Comparison of ENCODE assay signal across 1 cellular context in the genomic region with DNA sequence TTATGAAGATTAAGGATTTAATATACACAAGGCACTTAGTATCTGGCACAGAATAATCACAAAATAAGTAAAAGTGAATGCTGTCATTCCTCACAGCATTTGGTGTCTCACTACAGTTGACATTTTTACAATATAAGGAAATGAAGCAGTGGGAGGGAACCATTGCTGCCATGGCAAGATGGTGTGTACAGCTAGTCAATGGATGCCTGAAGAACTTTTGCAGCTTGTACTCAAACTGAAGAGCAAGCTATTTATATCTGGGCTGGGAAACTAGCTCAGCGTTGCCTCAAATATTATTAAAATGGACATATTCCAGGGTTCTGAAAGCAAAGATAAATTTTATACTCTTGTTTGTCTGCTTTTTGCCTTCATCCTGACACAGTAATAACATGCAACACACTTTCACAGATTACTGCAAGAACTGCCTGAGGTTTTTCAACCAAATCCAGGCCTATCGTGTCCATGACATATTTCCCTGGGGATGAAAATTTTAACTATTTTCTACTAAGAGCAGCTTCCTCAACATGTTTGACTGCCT.
TF ChIP-seq lines count a peak whose summit lies in the region.

No MANE protein-coding gene starts in this region.

TF ChIP-seq in SK-N-SH treated with all-trans-retinoic acid at 6 μM for 48 hours, 23 proteins besides CTCF, POLR2A, EP300 and RAD21 (continued from another document):
- TF ChIP-seq, protein P1, sequence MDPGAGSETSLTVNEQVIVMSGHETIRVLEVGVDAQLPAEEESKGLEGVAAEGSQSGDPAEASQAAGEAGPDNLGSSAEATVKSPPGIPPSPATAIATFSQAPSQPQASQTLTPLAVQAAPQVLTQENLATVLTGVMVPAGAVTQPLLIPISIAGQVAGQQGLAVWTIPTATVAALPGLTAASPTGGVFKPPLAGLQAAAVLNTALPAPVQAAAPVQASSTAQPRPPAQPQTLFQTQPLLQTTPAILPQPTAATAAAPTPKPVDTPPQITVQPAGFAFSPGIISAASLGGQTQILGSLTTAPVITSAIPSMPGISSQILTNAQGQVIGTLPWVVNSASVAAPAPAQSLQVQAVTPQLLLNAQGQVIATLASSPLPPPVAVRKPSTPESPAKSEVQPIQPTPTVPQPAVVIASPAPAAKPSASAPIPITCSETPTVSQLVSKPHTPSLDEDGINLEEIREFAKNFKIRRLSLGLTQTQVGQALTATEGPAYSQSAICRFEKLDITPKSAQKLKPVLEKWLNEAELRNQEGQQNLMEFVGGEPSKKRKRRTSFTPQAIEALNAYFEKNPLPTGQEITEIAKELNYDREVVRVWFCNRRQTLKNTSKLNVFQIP (CRISPR knock-in tag; IDR thresholded peaks at IDR 0.05; ENCODE audit: borderline replicate concordance, low read depth), result no peak
- TF ChIP-seq BACH2 (CRISPR knock-in tag; IDR thresholded peaks at IDR 0.05; ENCODE audit: borderline replicate concordance) (no peak), SNAI2 (CRISPR knock-in tag; IDR thresholded peaks at IDR 0.05) (no peak), GLIS3 (CRISPR knock-in tag; IDR thresholded peaks at IDR 0.05) (no peak), PPARA (CRISPR knock-in tag; IDR thresholded peaks at IDR 0.05; ENCODE audit: borderline replicate concordance) (no peak), ZFP30 (CRISPR knock-in tag; IDR thresholded peaks at IDR 0.05) (no peak)
